In genomic region chr1:206725053-206725963, GRCh38 we compare ENCODE assay signal across 9 cellular contexts. TPM values are rescaled to one million over a fixed set of nuclear protein-coding genes. Genes with fewer than 3 reads are reported as not detected.
DNase-seq lines count a peak whose midpoint lies in the region; ATAC-seq and TF ChIP-seq lines count a peak whose summit lies in the region.
"Had no signal": no experiment of that assay in that cellular context is flagged by ENCODE, and none has a peak within 500 bp of the region (broad histone marks: within the 10 kb centered on the region; RNA-seq: fewer than 3 reads in every experiment).

No MANE protein-coding gene starts in this region.

- H3K27me3 ChIP-seq in spleen (replicated peaks in 1 of 7): no peaks in the 10 kb centered on the region

- H3K27ac Mint-ChIP-seq in stimulated activated memory B cell treated with anti-CD40 and anti-IgM and Interleukin-4, amounts not matched to agents 10 μg/mL and 1 μg/mL and 100 μg/mL, for 72 hours: no peak overlapping the region

- TF ChIP-seq CTCF in AG04449 (IDR thresholded peaks at IDR 0.05; ENCODE audit: insufficient read depth, low read length, missing control alignments): peak; percentile 74
- peak; percentile 84 for TF ChIP-seq CTCF in GM12874 (IDR thresholded peaks at IDR 0.05; ENCODE audit: insufficient read depth, low read depth, low read length)
- peak; percentile 76 for TF ChIP-seq CTCF in foreskin fibroblast (IDR thresholded peaks at IDR 0.05; ENCODE audit: low read depth, low read length)
- peak in 10 of 11 experiments; percentile 41 to 73 (median 54) for TF ChIP-seq CTCF in spleen (IDR thresholded peaks at IDR 0.05 in 8 of 11, conservative IDR thresholded peaks at IDR 0.05 in 3 of 11)

- CTCF ChIA-PET in AG04449 (lab: Yijun Ruan, JAX): interaction anchor here (0.7 to 21.1 kb wide), 52 partner anchors 10 to 331 kb away, joined by 3 to 490 read pairs (median 8); partner anchors contain the start of genes DYRK3, FCMR, IL19 and IL20

- H3K9me3 ChIP-seq in spleen: no peaks in the 10 kb centered on the region

- H3K4me3 Mint-ChIP-seq in stimulated activated memory B cell treated with anti-CD40 and anti-IgM and Interleukin-4, amounts not matched to agents 10 μg/mL and 1 μg/mL and 100 μg/mL, for 72 hours: no peak overlapping the region

- H3K4me1 ChIP-seq in spleen: peaks cover 22 to 100% (median 66%) of the 10 kb centered on the region in 6 donors

- H3K4me1 Mint-ChIP-seq in stimulated activated memory B cell treated with anti-CD40 and anti-IgM and Interleukin-4, amounts not matched to agents 10 μg/mL and 1 μg/mL and 100 μg/mL, for 72 hours: peaks cover 55% of the 10 kb centered on the region

- peak overlapping the region in 3 of 8 donors; percentile 15 to 44 (median 39) for H3K27ac ChIP-seq in spleen

- DNase-seq in AG04449 (ENCODE audit: low read depth, low spot score): no peak
- DNase-seq in NOMO-1 (lab: John Stamatoyannopoulos, UW; ENCODE audit: unreplicated experiment in 2 of 2): peak; percentile 38 to 57
- peak; percentile 58 for DNase-seq in activated T-cell treated with anti-CD3 and anti-CD28 coated beads, Interleukin-2, amount 50 U/mL, for 1 hour
- peak; percentile 29 to 64 for DNase-seq in foreskin fibroblast
- DNase-seq in spleen: no peak

- H3K9me3 Mint-ChIP-seq in stimulated activated memory B cell treated with anti-CD40 and anti-IgM and Interleukin-4, amounts not matched to agents 10 μg/mL and 1 μg/mL and 100 μg/mL, for 72 hours: no peaks in the 10 kb centered on the region

- H3K4me3 ChIP-seq in AG04449 (ENCODE audit: low read depth, low read length) (no peak overlapping the region), foreskin fibroblast (ENCODE audit: low read depth in 1 of 2, low read length in 2 of 2) (no peak overlapping the region), spleen (no peak overlapping the region)

- no peak for TF ChIP-seq POLR2A in spleen (IDR thresholded peaks at IDR 0.05)

- H3K36me3 Mint-ChIP-seq in stimulated activated memory B cell treated with anti-CD40 and anti-IgM and Interleukin-4, amounts not matched to agents 10 μg/mL and 1 μg/mL and 100 μg/mL, for 72 hours: peaks cover 17% of the 10 kb centered on the region

- no peaks in the 10 kb centered on the region for H3K27me3 Mint-ChIP-seq in stimulated activated memory B cell treated with anti-CD40 and anti-IgM and Interleukin-4, amounts not matched to agents 10 μg/mL and 1 μg/mL and 100 μg/mL, for 72 hours

- 60 to 75% (median 70%) methylated on average over 11 of the region's 11 CpGs for WGBS in spleen, 5 donors

- POLR2A ChIA-PET in AG04449 (lab: Yijun Ruan, JAX): no interaction called here

- H3K36me3 ChIP-seq in spleen: peaks cover 6 to 19% (median 18%) of the 10 kb centered on the region in 6 donors

- ATAC-seq in HG03342 (IDR thresholded peaks at IDR 0.05; ENCODE audit: unreplicated experiment): no peak
- no peak for ATAC-seq in stimulated activated memory B cell treated with anti-CD40 and anti-IgM and Interleukin-4, amounts not matched to agents 10 μg/mL and 1 μg/mL and 100 μg/mL, for 72 hours

- intact Hi-C loops in spleen (cut with DNase I; ENCODE audit: low total_unique reads): loop anchor here (10.0 kb wide), 1 partner anchor 259 kb away; no protein-coding TSS in a partner anchor

RNA-seq across cellular contexts. Expression of gene MAPKAPK2, which starts 40.6 kb away (rescaled TPM):
- total RNA-seq in spleen: 100 to 1,000 TPM in 5 of 7 donors, 10 to 100 TPM in 2; 82.0 to 129 (median 104) TPM
- polyA plus RNA-seq in spleen: 10 to 100 TPM; 42.2 to 68.1 (median 53.4) TPM

RNA-seq across cellular contexts. Expression of gene IL19, which starts 45.3 kb away (rescaled TPM):
- 1 to 10 TPM in 1 of 7 donors, not detected in 6; 2.2 TPM for total RNA-seq in spleen
- under 1 TPM in 2 of 3 donors, not detected in 1; 0.09 to 0.12 TPM for polyA plus RNA-seq in spleen
- total RNA-seq: glomerular endothelial cell had no signal

RNA-seq across cellular contexts. Expression of gene IL10, which starts 47.0 kb away (rescaled TPM):
- 10 to 100 TPM in 1 of 7 donors, 1 to 10 TPM in 6; 3.0 to 23.2 (median 6.2) TPM for total RNA-seq in spleen
- polyA plus RNA-seq in spleen: 1 to 10 TPM; 3.8 to 5.7 (median 4.4) TPM
- total RNA-seq: glomerular endothelial cell had no signal

Comparison
In these comparisons a context has a peak if more than half of its experiments do, and no peak if none do; other contexts are left out.
1. DNase-seq: peak in NOMO-1 (2 of 2), activated T-cell treated with anti-CD3 and anti-CD28 coated beads, Interleukin-2, amount 50 U/mL, for 1 hour (single experiment) and foreskin fibroblast (2 of 2); none in AG04449 (single experiment) and spleen (single experiment).
2. Peak in every context shown above with its lines, with median percentiles within 50 percentile points of each other: CTCF ChIP-seq.